Comparison of ENCODE assay signal across 14 cellular contexts in genomic region chr4:140315032-140315826, GRCh38. TPM values are rescaled to one million over a fixed set of nuclear protein-coding genes. Genes with fewer than 3 reads are reported as not detected.
DNase-seq lines count a peak whose midpoint lies in the region; ATAC-seq and TF ChIP-seq lines count a peak whose summit lies in the region.
"Had no signal": no experiment of that assay in that cellular context is flagged by ENCODE, and none has a peak within 500 bp of the region (broad histone marks: within the 10 kb centered on the region; RNA-seq: fewer than 3 reads in every experiment).

No MANE protein-coding gene starts in this region.

- no peak overlapping the region for H3K27ac Mint-ChIP-seq in GM23338
- H3K27ac Mint-ChIP-seq in endodermal cell, result no peak overlapping the region
- no peak overlapping the region for H3K27ac Mint-ChIP-seq in neural progenitor cell
- H3K27ac Mint-ChIP-seq: CD8-positive, alpha-beta memory T cell had no signal

- H2AFZ ChIP-seq in GM23338 (no peak overlapping the region), neural progenitor cell (replicated peaks) (no peak overlapping the region)

- H3K4me1 ChIP-seq in GM23338 (ENCODE audit: insufficient read depth) (peaks cover 27% of the 10 kb centered on the region), endodermal cell (ENCODE audit: control insufficient read depth, insufficient read depth, low read length) (peaks cover 10% of the 10 kb centered on the region), iPS-18a (ENCODE audit: control insufficient read depth, low read depth, low read length) (peaks cover 23% of the 10 kb centered on the region), neural progenitor cell (peaks cover 23% of the 10 kb centered on the region)
- H3K4me1 ChIP-seq: Caco-2 had no signal

- no peak overlapping the region for H3K4me3 Mint-ChIP-seq in GM23338
- H3K4me3 Mint-ChIP-seq in endodermal cell, result no peak overlapping the region
- H3K4me3 Mint-ChIP-seq in neural progenitor cell, result no peak overlapping the region
- H3K4me3 Mint-ChIP-seq: CD8-positive, alpha-beta memory T cell had no signal

- WGBS in endodermal cell (ENCODE audit: insufficient coverage in 1 of 2, insufficient read length in 1 of 2), 2 experiments, result 60 to 80% methylated on average over 1 to 3 of the region's 3 CpGs

- DNase-seq in GM23338 (ENCODE audit: low spot score), result no peak
- peak; percentile 29 for DNase-seq in endodermal cell
- DNase-seq in neural progenitor cell (ENCODE audit: low spot score), result no peak
- no peak for DNase-seq in GM19238 (ENCODE audit: insufficient read length, low spot score)
- DNase-seq in DMS79 (lab: John Stamatoyannopoulos, UW), result no peak
- DNase-seq in occipital lobe (lab: John Stamatoyannopoulos, UW), result no peak
- DNase-seq: 8988T; AML-193; Caco-2; CD8-positive, alpha-beta memory T cell; GF-D8 had no signal

- H3K79me2 ChIP-seq in GM23338 (replicated peaks; ENCODE audit: insufficient read depth), result no peaks in the 10 kb centered on the region
- H3K79me2 ChIP-seq in neural progenitor cell (ENCODE audit: low read depth), result no peaks in the 10 kb centered on the region

- H3F3A ChIP-seq in GM23338 (replicated peaks; ENCODE audit: low read depth) (no peaks in the 10 kb centered on the region), neural progenitor cell (ENCODE audit: low read depth) (peaks cover 13% of the 10 kb centered on the region)

- no peak overlapping the region for H3K9ac ChIP-seq in endodermal cell (ENCODE audit: extremely low read depth, low read length, poor library complexity, severe bottlenecking)
- H3K9ac ChIP-seq in iPS-18a (ENCODE audit: low read length), result no peak overlapping the region
- H3K9ac ChIP-seq in neural progenitor cell, result no peak overlapping the region
- H3K9ac ChIP-seq: BLaER1 had no signal

- no peaks in the 10 kb centered on the region for H3K9me2 ChIP-seq in GM23338 (ENCODE audit: insufficient read depth)

- H4K20me1 ChIP-seq in GM23338 (replicated peaks; ENCODE audit: insufficient read depth) (peaks cover 3% of the 10 kb centered on the region; the same call in 1 of the 2 replicates), neural progenitor cell (ENCODE audit: low read depth) (no peaks in the 10 kb centered on the region)
- H4K20me1 ChIP-seq: BLaER1 had no signal

- H3K36me3 ChIP-seq in GM23338 (ENCODE audit: insufficient read depth) (no peaks in the 10 kb centered on the region), endodermal cell (ENCODE audit: control insufficient read depth, insufficient read depth, low read length) (no peaks in the 10 kb centered on the region), iPS-18a (ENCODE audit: control insufficient read depth, low read depth, low read length) (no peaks in the 10 kb centered on the region), neural progenitor cell (no peaks in the 10 kb centered on the region)
- H3K36me3 ChIP-seq: BLaER1 had no signal

- H3K4me3 ChIP-seq in GM23338 (no peak overlapping the region), endodermal cell (ENCODE audit: low read length) (no peak overlapping the region), iPS-18a (ENCODE audit: low read length) (peak overlapping the region; percentile 23), neural progenitor cell (no peak overlapping the region)
- H3K4me3 ChIP-seq: BLaER1 had no signal

- no peaks in the 10 kb centered on the region for H3K36me3 Mint-ChIP-seq in GM23338 (ENCODE audit: low read depth)
- peaks cover 3% of the 10 kb centered on the region for H3K36me3 Mint-ChIP-seq in endodermal cell (ENCODE audit: low read depth)
- H3K36me3 Mint-ChIP-seq in neural progenitor cell, result no peaks in the 10 kb centered on the region
- H3K36me3 Mint-ChIP-seq: CD8-positive, alpha-beta memory T cell had no signal

- H3K9me3 ChIP-seq in endodermal cell (ENCODE audit: control insufficient read depth, low read length) (no peaks in the 10 kb centered on the region), iPS-18a (ENCODE audit: control insufficient read depth, low read depth, low read length) (no peaks in the 10 kb centered on the region), neural progenitor cell (ENCODE audit: low read depth) (no peaks in the 10 kb centered on the region)
- H3K9me3 ChIP-seq: BLaER1, Caco-2 had no signal

- H3K4me1 Mint-ChIP-seq in GM23338 (peaks cover 30% of the 10 kb centered on the region), endodermal cell (peaks cover 27% of the 10 kb centered on the region), neural progenitor cell (peaks cover 30% of the 10 kb centered on the region)
- H3K4me1 Mint-ChIP-seq: CD8-positive, alpha-beta memory T cell had no signal

- H3K27ac ChIP-seq in GM23338 (ENCODE audit: low read depth) (no peak overlapping the region), endodermal cell (ENCODE audit: low read depth, low read length) (no peak overlapping the region), iPS-18a (ENCODE audit: low read length) (no peak overlapping the region), neural progenitor cell (no peak overlapping the region)
- H3K27ac ChIP-seq: BLaER1 had no signal

- peaks cover 49% of the 10 kb centered on the region for H3K27me3 ChIP-seq in GM23338 (ENCODE audit: insufficient read depth)
- H3K27me3 ChIP-seq in endodermal cell (ENCODE audit: control insufficient read depth, insufficient read depth, low read length, poor library complexity, severe bottlenecking), result no peaks in the 10 kb centered on the region
- peaks cover 44% of the 10 kb centered on the region for H3K27me3 ChIP-seq in iPS-18a (ENCODE audit: control insufficient read depth, insufficient read depth, low read length)
- peaks cover 31% of the 10 kb centered on the region for H3K27me3 ChIP-seq in neural progenitor cell
- H3K27me3 ChIP-seq: BLaER1 had no signal

- H3K9me3 Mint-ChIP-seq in GM23338 (peaks cover 3% of the 10 kb centered on the region; the same call in 2 of the 3 replicates), endodermal cell (peaks cover 6% of the 10 kb centered on the region), neural progenitor cell (no peaks in the 10 kb centered on the region)

- H3K4me2 ChIP-seq in GM23338 (peak overlapping the region; percentile 7; the same call in 1 of the 2 replicates), neural progenitor cell (peak overlapping the region; percentile 52)
- H3K4me2 ChIP-seq: BLaER1 had no signal

- ATAC-seq in GM23338, result no peak; the same call in 2 of the 3 replicates
- no peak for ATAC-seq in HG03196 (IDR thresholded peaks at IDR 0.05; ENCODE audit: unreplicated experiment)

- TF ChIP-seq CTCF in GM23338 (conservative IDR thresholded peaks at IDR 0.05; ENCODE audit: low read depth in 2 of 2) (no peak), endodermal cell (conservative IDR thresholded peaks at IDR 0.05) (no peak), neural progenitor cell (IDR thresholded peaks at IDR 0.05) (no peak)

- peaks cover 34% of the 10 kb centered on the region for H3K27me3 Mint-ChIP-seq in GM23338 (ENCODE audit: insufficient read depth, low read depth, poor library complexity)
- H3K27me3 Mint-ChIP-seq in endodermal cell (ENCODE audit: insufficient read depth), result peaks cover 46% of the 10 kb centered on the region
- no peaks in the 10 kb centered on the region for H3K27me3 Mint-ChIP-seq in neural progenitor cell (ENCODE audit: insufficient read depth, low read depth)

TF ChIP-seq in GM23338, 12 proteins besides CTCF, POLR2A, EP300 and RAD21:
- TF ChIP-seq NANOG (IDR thresholded peaks at IDR 0.05; ENCODE audit: borderline replicate concordance) (no peak), ZNF114 (CRISPR knock-in tag; IDR thresholded peaks at IDR 0.05) (no peak), ZNF331 (CRISPR knock-in tag; IDR thresholded peaks at IDR 0.05; ENCODE audit: low read depth) (no peak), EZH2 (IDR thresholded peaks at IDR 0.05; ENCODE audit: low read depth, unreplicated experiment) (no peak), EZH2phosphoT487 (IDR thresholded peaks at IDR 0.05; ENCODE audit: unreplicated experiment) (no peak), JUNB (IDR thresholded peaks at IDR 0.05; ENCODE audit: unreplicated experiment) (no peak), REST (IDR thresholded peaks at IDR 0.05; ENCODE audit: unreplicated experiment) (no peak)

RNA-seq across cellular contexts. Expression of gene SCOC, which starts 58.2 kb away (rescaled TPM):
- total RNA-seq in GM23338 (2014; rRNA removed; shearing (Covaris generic)), result 47.2 and 57.3 TPM in 2 replicates
- 52.8 and 59.5 TPM in 2 replicates for polyA plus RNA-seq in GM23338 (2016; fragmentation: Nextera tagmentation; extraction: Ambion mirVana)
- total RNA-seq in endodermal cell (10 to 100 TPM; 60.8 to 79.9 TPM), neural progenitor cell (ENCODE audit: low replicate concordance) (94.6 and 170 TPM in 2 replicates), occipital lobe (104 TPM)
- 98.4 TPM for polyA plus RNA-seq in endodermal cell (2013, experiment 1 of 2)
- 103 TPM for polyA plus RNA-seq in endodermal cell (2013, experiment 2 of 2)
